Comparison of ENCODE assay signal across 18 cellular contexts in the genomic region with DNA sequence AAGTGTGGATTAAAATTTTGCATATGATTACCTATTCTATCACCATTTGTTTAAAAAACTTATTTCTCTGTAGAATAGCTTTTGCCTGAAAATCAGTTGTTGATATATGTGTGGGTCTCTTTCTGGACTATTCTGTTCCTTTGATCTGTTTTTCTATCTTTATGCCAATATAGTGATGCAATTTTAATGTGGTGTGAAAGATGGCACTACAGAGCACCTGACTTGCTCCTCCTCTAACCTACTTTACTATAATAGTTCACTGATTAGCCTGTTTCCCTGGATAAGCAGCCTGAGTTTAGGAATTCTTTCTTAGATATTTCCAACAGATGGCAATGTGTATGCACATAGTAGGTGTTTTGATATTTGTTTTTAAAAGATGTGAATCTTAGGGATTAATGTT.
"Had no signal": no experiment of that assay in that cellular context is flagged by ENCODE, and none has a peak within 500 bp of the region (broad histone marks: within the 10 kb centered on the region; RNA-seq: fewer than 3 reads in every experiment).

No MANE protein-coding gene starts in this region.

- H3K27me3 ChIP-seq: brain microvascular endothelial cell, esophagus squamous epithelium, sigmoid colon, transverse colon had no signal

- H3K4me3 ChIP-seq: esophagus squamous epithelium, prostate gland, sigmoid colon, transverse colon had no signal

- H3K36me3 Mint-ChIP-seq: activated CD8-positive, alpha-beta memory T cell treated with anti-CD3 and anti-CD28 coated beads, Interleukin-2, amount 10 ng/mL, durations not matched to agents 7 days and 5 days; activated naive CD8-positive, alpha-beta T cell treated with anti-CD3 and anti-CD28 coated beads for 36 hours; immature natural killer cell; natural killer cell had no signal

- H3K4me1 ChIP-seq: esophagus squamous epithelium, prostate gland, transverse colon had no signal

- H3K4me1 Mint-ChIP-seq: activated CD8-positive, alpha-beta memory T cell treated with anti-CD3 and anti-CD28 coated beads, Interleukin-2, amount 10 ng/mL, durations not matched to agents 7 days and 5 days had no signal

- H3K9me3 ChIP-seq: esophagus squamous epithelium, prostate gland, sigmoid colon, transverse colon had no signal

- DNase-seq: activated CD4-positive, alpha-beta T cell treated with anti-CD3 and anti-CD28 coated beads for 1 hour; activated CD4-positive, alpha-beta T cell treated with anti-CD3 and anti-CD28 coated beads, Interleukin-2, amount 50 U/mL, for 48 hours; activated CD8-positive, alpha-beta memory T cell treated with anti-CD3 and anti-CD28 coated beads, Interleukin-2, amount 10 ng/mL, durations not matched to agents 7 days and 5 days; activated gamma-delta T cell; activated naive CD8-positive, alpha-beta T cell treated with anti-CD3 and anti-CD28 coated beads for 36 hours; activated T-cell treated with anti-CD3 and anti-CD28 coated beads, Interleukin-2, amount 50 U/mL, for 4 hours; brain microvascular endothelial cell; esophagus squamous epithelium; foreskin fibroblast; immature natural killer cell; mammary epithelial cell; natural killer cell; nucleus accumbens; sigmoid colon; stimulated activated CD4-positive, alpha-beta T cell treated with anti-CD3 and anti-CD28 coated beads, Interleukin-2, amount 100 ng/mL, for 24 hours; stimulated activated naive B cell treated with anti-CD40 and anti-IgM and Interleukin-4, amounts not matched to agents 10 μg/mL and 1 μg/mL and 100 μg/mL, for 72 hours; transverse colon had no signal

- ATAC-seq: activated CD8-positive, alpha-beta memory T cell treated with anti-CD3 and anti-CD28 coated beads, Interleukin-2, amount 10 ng/mL, durations not matched to agents 7 days and 5 days; activated T-cell treated with anti-CD3 and anti-CD28 coated beads, Interleukin-2, amount 50 U/mL, for 4 hours; natural killer cell; stimulated activated naive B cell treated with anti-CD40 and anti-IgM and Interleukin-4, amounts not matched to agents 10 μg/mL and 1 μg/mL and 100 μg/mL, for 72 hours had no signal

- H3K4me3 Mint-ChIP-seq: activated CD8-positive, alpha-beta memory T cell treated with anti-CD3 and anti-CD28 coated beads, Interleukin-2, amount 10 ng/mL, durations not matched to agents 7 days and 5 days; activated naive CD8-positive, alpha-beta T cell treated with anti-CD3 and anti-CD28 coated beads for 36 hours; activated T-cell treated with anti-CD3 and anti-CD28 coated beads, Interleukin-2, amount 50 U/mL, for 4 hours; immature natural killer cell; natural killer cell; stimulated activated naive B cell treated with anti-CD40 and anti-IgM and Interleukin-4, amounts not matched to agents 10 μg/mL and 1 μg/mL and 100 μg/mL, for 72 hours had no signal

- H3K9me3 Mint-ChIP-seq: activated naive CD8-positive, alpha-beta T cell treated with anti-CD3 and anti-CD28 coated beads for 36 hours; immature natural killer cell; natural killer cell had no signal

- H3K27ac Mint-ChIP-seq: activated CD8-positive, alpha-beta memory T cell treated with anti-CD3 and anti-CD28 coated beads, Interleukin-2, amount 10 ng/mL, durations not matched to agents 7 days and 5 days; activated naive CD8-positive, alpha-beta T cell treated with anti-CD3 and anti-CD28 coated beads for 36 hours; immature natural killer cell; natural killer cell; stimulated activated naive B cell treated with anti-CD40 and anti-IgM and Interleukin-4, amounts not matched to agents 10 μg/mL and 1 μg/mL and 100 μg/mL, for 72 hours had no signal

- H3K27me3 Mint-ChIP-seq: activated naive CD8-positive, alpha-beta T cell treated with anti-CD3 and anti-CD28 coated beads for 36 hours; stimulated activated naive B cell treated with anti-CD40 and anti-IgM and Interleukin-4, amounts not matched to agents 10 μg/mL and 1 μg/mL and 100 μg/mL, for 72 hours had no signal

- H3K27ac ChIP-seq: brain microvascular endothelial cell, esophagus squamous epithelium, prostate gland, sigmoid colon, transverse colon had no signal
